Comparison of ENCODE assay signal across 14 cellular contexts in genomic region chr12:92467886-92468285, GRCh38.
DNase-seq lines count a peak whose midpoint lies in the region; ATAC-seq and TF ChIP-seq lines count a peak whose summit lies in the region.
"Had no signal": no experiment of that assay in that cellular context is flagged by ENCODE, and none has a peak within 500 bp of the region (broad histone marks: within the 10 kb centered on the region; RNA-seq: fewer than 3 reads in every experiment).

No MANE protein-coding gene starts in this region.

- H3K79me2 ChIP-seq in OCI-LY7 (ENCODE audit: insufficient read depth, low read depth, low read length): peaks cover 71% of the 10 kb centered on the region

- no peaks in the 10 kb centered on the region for H3K9me2 ChIP-seq in OCI-LY7 (ENCODE audit: insufficient read depth, low read length)

- no peaks in the 10 kb centered on the region for H3K27me3 ChIP-seq in skeletal muscle satellite cell (ENCODE audit: control insufficient read depth, insufficient read depth, low read length)

- BruUV-seq in OCI-LY7 (replicated peaks; lab: Mats Ljungman, UMichigan): no TSS peak

- CTCF ChIA-PET in OCI-LY7 (lab: Charles Lee; ENCODE audit: unreplicated experiment): no interaction called here

- intact Hi-C loops in OCI-LY7 (cut with micrococcal nuclease; ENCODE audit: unreplicated experiment): loop anchor here (1.0 to 5.0 kb wide), 8 partner anchors 23 to 974 kb away; partner anchors contain the start of gene UBE2N
- intact Hi-C loops in left ventricle myocardium superior (cut with micrococcal nuclease): no loop called here

- DNase-seq in DMS53 (lab: John Stamatoyannopoulos, UW) (peak; percentile 20), DMS53 treated with DMSO at 0.1 percent for 48 hours (lab: John Stamatoyannopoulos, UW; ENCODE audit: unreplicated experiment) (no peak), OCI-LY7 (ENCODE audit: low spot score) (peak; percentile 59), left ventricle myocardium superior (no peak), omental fat pad (ENCODE audit: low spot score) (no peak), epidermal melanocyte (ENCODE audit: insufficient read length, low spot score) (no peak)
- DNase-seq: activated CD4-positive, alpha-beta memory T cell treated with anti-CD3 and anti-CD28 coated beads for 36 hours; activated naive CD4-positive, alpha-beta T cell treated with anti-CD3 and anti-CD28 coated beads for 36 hours; Caco-2; stimulated activated CD4-positive, alpha-beta T cell treated with anti-CD3 and anti-CD28 coated beads, Interleukin-12 subunit alpha, Interleukin-12 subunit beta, amount 100 ng/mL, for 4 hours had no signal

- peaks cover 83% of the 10 kb centered on the region for H3K4me1 ChIP-seq in OCI-LY7 (ENCODE audit: insufficient read depth, low read length, poor library complexity, severe bottlenecking)
- H3K4me1 ChIP-seq in skeletal muscle satellite cell (ENCODE audit: control insufficient read depth, insufficient read depth, low read length): peaks cover 65% of the 10 kb centered on the region

- H3K9me3 ChIP-seq in OCI-LY7 (ENCODE audit: low read length): no peaks in the 10 kb centered on the region
- no peaks in the 10 kb centered on the region for H3K9me3 ChIP-seq in skeletal muscle satellite cell (replicated peaks; ENCODE audit: low read length)
- H3K9me3 ChIP-seq: Caco-2 had no signal

- peak overlapping the region; percentile 42; the same call in 1 of the 2 replicates for H2AFZ ChIP-seq in OCI-LY7 (ENCODE audit: low read length)

- POLR2A ChIA-PET in OCI-LY7 (lab: Charles Lee): no interaction called here

- H4K20me1 ChIP-seq in OCI-LY7 (ENCODE audit: insufficient read depth, low read length): no peaks in the 10 kb centered on the region

- H3K36me3 ChIP-seq in OCI-LY7 (ENCODE audit: insufficient read depth, low read length): no peaks in the 10 kb centered on the region
- no peaks in the 10 kb centered on the region for H3K36me3 ChIP-seq in skeletal muscle satellite cell (ENCODE audit: insufficient read depth, low read length)

- TF ChIP-seq CTCF in OCI-LY7 (conservative IDR thresholded peaks at IDR 0.05; ENCODE audit: low read length) (0 out of 2 replicates have a peak, but pooled peaks have one; percentile 0), omental fat pad (IDR thresholded peaks at IDR 0.05) (no peak)

- H3K4me3 ChIP-seq in OCI-LY7 (ENCODE audit: low read depth, low read length, poor library complexity, severe bottlenecking) (peak overlapping the region; percentile 70), skeletal muscle satellite cell (ENCODE audit: low read length) (no peak overlapping the region)

- peak overlapping the region; percentile 98 for H3K27ac ChIP-seq in OCI-LY7 (ENCODE audit: low read depth, low read length, poor library complexity, severe bottlenecking)
- H3K27ac ChIP-seq: 22Rv1 had no signal

- no peak overlapping the region for H3K9ac ChIP-seq in skeletal muscle satellite cell (ENCODE audit: low read depth, low read length)

- peak; percentile 39 for ATAC-seq in left ventricle myocardium superior
- ATAC-seq in omental fat pad (ENCODE audit: low FRiP score): no peak
- no peak for ATAC-seq in GM21381 (IDR thresholded peaks at IDR 0.05; ENCODE audit: unreplicated experiment)
- ATAC-seq: natural killer cell treated with Interleukin-12 subunit alpha and Interleukin-12 subunit beta and Interleukin-15 and Interleukin-18, amount 100 ng/mL, for 72 hours had no signal

- H3K4me2 ChIP-seq in OCI-LY7 (ENCODE audit: low read length) (peak overlapping the region; percentile 91), skeletal muscle satellite cell (ENCODE audit: low read length) (peak overlapping the region; percentile 70)

Comparison
In these comparisons a context has a peak if more than half of its experiments do, and no peak if none do; other contexts are left out.
1. DNase-seq: peak in DMS53 (single experiment) and OCI-LY7 (single experiment); none in DMS53 treated with DMSO at 0.1 percent for 48 hours (single experiment), left ventricle myocardium superior (single experiment), omental fat pad (single experiment) and epidermal melanocyte (single experiment).